Comparison of ENCODE assay signal across 16 cellular contexts in genomic region chr4:122007016-122007415, GRCh38. TPM values are rescaled to one million over a fixed set of nuclear protein-coding genes. Genes with fewer than 3 reads are reported as not detected.
A peak's percentile ranks its signal among the peaks of the same experiment; 100 is the strongest.
DNase-seq lines count a peak whose midpoint lies in the region; TF ChIP-seq lines count a peak whose summit lies in the region.
"Had no signal": no experiment of that assay in that cellular context is flagged by ENCODE, and none has a peak within 500 bp of the region (broad histone marks: within the 10 kb centered on the region; RNA-seq: fewer than 3 reads in every experiment).

No MANE protein-coding gene starts in this region.

- DNase-seq in EH (ENCODE audit: low read depth) (peak; percentile 18), choroid plexus epithelial cell (ENCODE audit: low read depth) (peak; percentile 8), NCI-H1436 (lab: John Stamatoyannopoulos, UW) (no peak), glutamatergic neuron (no peak), NCI-H2107 treated with DMSO at 0.1 percent for 48 hours (lab: John Stamatoyannopoulos, UW; ENCODE audit: unreplicated experiment) (no peak)
- DNase-seq: BE2C; C1 segment of cervical spinal cord; CD4-positive, CD25-positive, alpha-beta regulatory T cell; CD8-positive, alpha-beta memory T cell; COR-L47; DMS 273 treated with DMSO at 0.1 percent for 48 hours; DMS53; DND-41 had no signal

- CTCF ChIA-PET in HEK293 (lab: Yijun Ruan, JAX) = no interaction called here

- H3K36me3 Mint-ChIP-seq in glutamatergic neuron (ENCODE audit: unreplicated experiment) = no peaks in the 10 kb centered on the region
- H3K36me3 Mint-ChIP-seq: CD4-positive, CD25-positive, alpha-beta regulatory T cell; CD8-positive, alpha-beta memory T cell; IgD-negative memory B cell had no signal

- no peak overlapping the region for H3K4me3 Mint-ChIP-seq in glutamatergic neuron (ENCODE audit: unreplicated experiment)
- H3K4me3 Mint-ChIP-seq: CD4-positive, CD25-positive, alpha-beta regulatory T cell; CD8-positive, alpha-beta memory T cell; GM23338; IgD-negative memory B cell had no signal

- no peaks in the 10 kb centered on the region for H3K9me3 ChIP-seq in HEK293 (ENCODE audit: control insufficient read depth, insufficient read depth, low read depth, low read length)
- H3K9me3 ChIP-seq: BE2C had no signal

- TF ChIP-seq CTCF in HEK293 (tag by site-specific recombination; IDR thresholded peaks at IDR 0.05) (no peak), choroid plexus epithelial cell (conservative IDR thresholded peaks at IDR 0.05; ENCODE audit: low read depth, low read length) (no peak), glutamatergic neuron (IDR thresholded peaks at IDR 0.05; ENCODE audit: partially characterized antibody, unreplicated experiment) (no peak)

- H3K9me3 Mint-ChIP-seq in glutamatergic neuron (ENCODE audit: unreplicated experiment) = no peaks in the 10 kb centered on the region
- H3K9me3 Mint-ChIP-seq: CD4-positive, CD25-positive, alpha-beta regulatory T cell; CD8-positive, alpha-beta memory T cell; GM23338; IgD-negative memory B cell had no signal

- no peaks in the 10 kb centered on the region for H3K4me1 Mint-ChIP-seq in glutamatergic neuron (ENCODE audit: low read depth, unreplicated experiment)
- H3K4me1 Mint-ChIP-seq: IgD-negative memory B cell had no signal

- no peak overlapping the region for H3K4me3 ChIP-seq in HEK293 (ENCODE audit: low read depth, low read length)
- no peak overlapping the region for H3K4me3 ChIP-seq in choroid plexus epithelial cell (ENCODE audit: low read depth, low read length)
- H3K4me3 ChIP-seq: GM23338 had no signal

- H3K36me3 ChIP-seq in HEK293 (ENCODE audit: control insufficient read depth in 2 of 2, insufficient read depth in 1 of 2, low read length in 2 of 2) = no peaks in the 10 kb centered on the region
- H3K36me3 ChIP-seq: BE2C had no signal

- no peak overlapping the region for H3K27ac ChIP-seq in HEK293 (ENCODE audit: extremely low read depth, low read depth, low read length)

- peaks cover 5% of the 10 kb centered on the region for H3K27me3 Mint-ChIP-seq in glutamatergic neuron (ENCODE audit: unreplicated experiment)

- H3K4me1 ChIP-seq in HEK293 (ENCODE audit: control insufficient read depth, insufficient read depth, low read length) = no peaks in the 10 kb centered on the region; the same call in 1 of the 2 replicates
- H3K4me1 ChIP-seq: BE2C had no signal

- POLR2A ChIA-PET in HEK293 (lab: Yijun Ruan, JAX) = no interaction called here

- no peak overlapping the region for H3K27ac Mint-ChIP-seq in glutamatergic neuron (ENCODE audit: unreplicated experiment)
- H3K27ac Mint-ChIP-seq: CD4-positive, CD25-positive, alpha-beta regulatory T cell; CD8-positive, alpha-beta memory T cell; GM23338 had no signal

TF ChIP-seq in HEK293, 187 proteins besides CTCF, POLR2A, EP300 and RAD21:
- TF ChIP-seq SP7 (tag by site-specific recombination; IDR thresholded peaks at IDR 0.05) (no peak), ZBTB20 (tag by site-specific recombination; IDR thresholded peaks at IDR 0.05) (peak; percentile 44)
TF ChIP-seq in HEK293: peak in this region for 1.

RNA-seq across cellular contexts. Expression of gene TRPC3, which starts 55.2 kb away (rescaled TPM):
- total RNA-seq in glutamatergic neuron (ENCODE audit: unreplicated experiment) = 0.66 TPM

Comparison
In these comparisons a context has a peak if more than half of its experiments do, and no peak if none do; other contexts are left out.
1. DNase-seq: peak in EH (single experiment) and choroid plexus epithelial cell (single experiment); none in NCI-H1436 (single experiment), glutamatergic neuron (single experiment) and NCI-H2107 treated with DMSO at 0.1 percent for 48 hours (single experiment).